ENCODE assay signal across 1 cellular context in the genomic region with DNA sequence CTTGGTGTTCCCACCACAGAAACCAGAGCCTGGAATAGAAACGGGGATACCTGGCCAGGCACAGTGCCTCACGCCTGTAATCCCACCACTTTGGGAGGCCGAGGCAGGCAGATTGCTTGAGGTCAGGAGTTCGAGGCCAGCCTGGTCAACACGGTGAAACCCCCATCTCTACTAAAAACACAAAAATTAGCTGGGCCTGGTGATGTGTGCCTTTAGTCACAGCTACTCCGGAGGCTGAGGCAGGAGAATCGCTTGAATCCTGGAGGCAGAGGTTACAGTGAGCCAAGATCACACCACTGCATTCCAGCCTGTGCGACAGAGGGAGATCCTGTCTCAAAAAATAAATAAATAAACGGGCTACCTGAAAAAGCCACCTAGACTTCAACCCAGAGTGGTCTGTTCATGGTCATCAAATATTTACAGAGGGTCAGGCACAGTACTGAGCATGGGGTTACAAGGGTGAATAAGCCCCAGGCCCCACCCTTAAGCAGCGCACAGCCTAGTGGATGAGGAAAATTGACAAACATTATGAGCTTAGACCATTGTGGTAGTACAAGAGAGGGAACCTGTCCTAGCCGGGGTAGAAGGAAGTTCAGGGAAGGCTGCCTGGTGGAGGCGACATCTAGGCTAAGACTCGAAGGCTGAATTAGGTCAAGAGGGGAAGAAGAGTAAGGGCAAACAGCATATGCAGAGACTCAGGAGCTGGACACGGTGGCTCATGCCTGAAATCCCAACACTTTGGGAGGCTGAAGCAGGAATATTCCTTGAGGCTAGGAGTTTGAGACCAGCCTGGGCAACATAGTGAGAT.
TF ChIP-seq lines count a peak whose summit lies in the region.

No MANE protein-coding gene starts in this region.

TF ChIP-seq in HepG2, 621 proteins besides CTCF, POLR2A, EP300 and RAD21 (continued from another document and continues in another):
- TF ChIP-seq, protein P1, sequence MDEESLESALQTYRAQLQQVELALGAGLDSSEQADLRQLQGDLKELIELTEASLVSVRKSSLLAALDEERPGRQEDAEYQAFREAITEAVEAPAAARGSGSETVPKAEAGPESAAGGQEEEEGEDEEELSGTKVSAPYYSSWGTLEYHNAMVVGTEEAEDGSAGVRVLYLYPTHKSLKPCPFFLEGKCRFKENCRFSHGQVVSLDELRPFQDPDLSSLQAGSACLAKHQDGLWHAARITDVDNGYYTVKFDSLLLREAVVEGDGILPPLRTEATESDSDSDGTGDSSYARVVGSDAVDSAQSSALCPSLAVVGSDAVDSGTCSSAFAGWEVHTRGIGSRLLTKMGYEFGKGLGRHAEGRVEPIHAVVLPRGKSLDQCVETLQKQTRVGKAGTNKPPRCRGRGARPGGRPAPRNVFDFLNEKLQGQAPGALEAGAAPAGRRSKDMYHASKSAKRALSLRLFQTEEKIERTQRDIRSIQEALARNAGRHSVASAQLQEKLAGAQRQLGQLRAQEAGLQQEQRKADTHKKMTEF (CRISPR knock-in tag; IDR thresholded peaks at IDR 0.05) = peak; percentile 97
- TF ChIP-seq NBN (conservative IDR thresholded peaks at IDR 0.05) (no peak), ZNF7 (CRISPR knock-in tag; IDR thresholded peaks at IDR 0.05) (peak; percentile 91), KAT8 (CRISPR knock-in tag; IDR thresholded peaks at IDR 0.05) (peak; percentile 88), ZNF326 (CRISPR knock-in tag; IDR thresholded peaks at IDR 0.05; ENCODE audit: borderline replicate concordance) (no peak), SRSF1 (optimal IDR thresholded peaks at IDR 0.05; ENCODE audit: low read depth, low read length) (no peak), EHMT2 (IDR thresholded peaks at IDR 0.05; ENCODE audit: borderline replicate concordance, low read depth, low read length) (no peak; the same call in 1 of the 2 replicates), ZFP36L1 (CRISPR knock-in tag; IDR thresholded peaks at IDR 0.05) (peak; percentile 74; the same call in 1 of the 2 replicates), ZKSCAN8 (CRISPR knock-in tag; IDR thresholded peaks at IDR 0.05; ENCODE audit: borderline replicate concordance) (peak; percentile 90), MYC (CRISPR knock-in tag; IDR thresholded peaks at IDR 0.05; ENCODE audit: borderline replicate concordance) (peak; percentile 54), SAFB2 (CRISPR knock-in tag; IDR thresholded peaks at IDR 0.05; ENCODE audit: borderline replicate concordance, low read depth) (peak; percentile 66; the same call in 1 of the 2 replicates), HHEX (CRISPR knock-in tag; IDR thresholded peaks at IDR 0.05) (0 out of 2 replicates have a peak, but pooled peaks have one; percentile 11), ZBTB42 (CRISPR knock-in tag; IDR thresholded peaks at IDR 0.05) (0 out of 2 replicates have a peak, but pooled peaks have one; percentile 59), ZNF672 (CRISPR knock-in tag; IDR thresholded peaks at IDR 0.05) (no peak), TEAD3 (CRISPR knock-in tag; optimal IDR thresholded peaks at IDR 0.05; ENCODE audit: borderline replicate concordance) (peak; percentile 99), CHD4 (IDR thresholded peaks at IDR 0.05; ENCODE audit: borderline replicate concordance, low read length) (peak; percentile 86; the same call in 1 of the 2 replicates)
- TF ChIP-seq, protein P2, sequence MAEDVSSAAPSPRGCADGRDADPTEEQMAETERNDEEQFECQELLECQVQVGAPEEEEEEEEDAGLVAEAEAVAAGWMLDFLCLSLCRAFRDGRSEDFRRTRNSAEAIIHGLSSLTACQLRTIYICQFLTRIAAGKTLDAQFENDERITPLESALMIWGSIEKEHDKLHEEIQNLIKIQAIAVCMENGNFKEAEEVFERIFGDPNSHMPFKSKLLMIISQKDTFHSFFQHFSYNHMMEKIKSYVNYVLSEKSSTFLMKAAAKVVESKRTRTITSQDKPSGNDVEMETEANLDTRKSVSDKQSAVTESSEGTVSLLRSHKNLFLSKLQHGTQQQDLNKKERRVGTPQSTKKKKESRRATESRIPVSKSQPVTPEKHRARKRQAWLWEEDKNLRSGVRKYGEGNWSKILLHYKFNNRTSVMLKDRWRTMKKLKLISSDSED (CRISPR knock-in tag; IDR thresholded peaks at IDR 0.05) = no peak
- TF ChIP-seq, protein P3, sequence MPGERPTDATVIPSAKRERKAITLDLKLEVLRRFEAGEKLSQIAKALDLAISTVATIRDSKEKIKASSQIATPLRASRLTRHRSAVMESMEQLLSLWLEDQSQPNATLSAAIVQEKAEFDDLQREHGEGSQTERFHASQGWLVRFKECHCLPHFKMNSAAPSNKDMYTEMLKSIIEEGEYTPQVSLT (CRISPR knock-in tag; IDR thresholded peaks at IDR 0.05; ENCODE audit: borderline replicate concordance, low read depth) = no peak
- TF ChIP-seq, protein P4, sequence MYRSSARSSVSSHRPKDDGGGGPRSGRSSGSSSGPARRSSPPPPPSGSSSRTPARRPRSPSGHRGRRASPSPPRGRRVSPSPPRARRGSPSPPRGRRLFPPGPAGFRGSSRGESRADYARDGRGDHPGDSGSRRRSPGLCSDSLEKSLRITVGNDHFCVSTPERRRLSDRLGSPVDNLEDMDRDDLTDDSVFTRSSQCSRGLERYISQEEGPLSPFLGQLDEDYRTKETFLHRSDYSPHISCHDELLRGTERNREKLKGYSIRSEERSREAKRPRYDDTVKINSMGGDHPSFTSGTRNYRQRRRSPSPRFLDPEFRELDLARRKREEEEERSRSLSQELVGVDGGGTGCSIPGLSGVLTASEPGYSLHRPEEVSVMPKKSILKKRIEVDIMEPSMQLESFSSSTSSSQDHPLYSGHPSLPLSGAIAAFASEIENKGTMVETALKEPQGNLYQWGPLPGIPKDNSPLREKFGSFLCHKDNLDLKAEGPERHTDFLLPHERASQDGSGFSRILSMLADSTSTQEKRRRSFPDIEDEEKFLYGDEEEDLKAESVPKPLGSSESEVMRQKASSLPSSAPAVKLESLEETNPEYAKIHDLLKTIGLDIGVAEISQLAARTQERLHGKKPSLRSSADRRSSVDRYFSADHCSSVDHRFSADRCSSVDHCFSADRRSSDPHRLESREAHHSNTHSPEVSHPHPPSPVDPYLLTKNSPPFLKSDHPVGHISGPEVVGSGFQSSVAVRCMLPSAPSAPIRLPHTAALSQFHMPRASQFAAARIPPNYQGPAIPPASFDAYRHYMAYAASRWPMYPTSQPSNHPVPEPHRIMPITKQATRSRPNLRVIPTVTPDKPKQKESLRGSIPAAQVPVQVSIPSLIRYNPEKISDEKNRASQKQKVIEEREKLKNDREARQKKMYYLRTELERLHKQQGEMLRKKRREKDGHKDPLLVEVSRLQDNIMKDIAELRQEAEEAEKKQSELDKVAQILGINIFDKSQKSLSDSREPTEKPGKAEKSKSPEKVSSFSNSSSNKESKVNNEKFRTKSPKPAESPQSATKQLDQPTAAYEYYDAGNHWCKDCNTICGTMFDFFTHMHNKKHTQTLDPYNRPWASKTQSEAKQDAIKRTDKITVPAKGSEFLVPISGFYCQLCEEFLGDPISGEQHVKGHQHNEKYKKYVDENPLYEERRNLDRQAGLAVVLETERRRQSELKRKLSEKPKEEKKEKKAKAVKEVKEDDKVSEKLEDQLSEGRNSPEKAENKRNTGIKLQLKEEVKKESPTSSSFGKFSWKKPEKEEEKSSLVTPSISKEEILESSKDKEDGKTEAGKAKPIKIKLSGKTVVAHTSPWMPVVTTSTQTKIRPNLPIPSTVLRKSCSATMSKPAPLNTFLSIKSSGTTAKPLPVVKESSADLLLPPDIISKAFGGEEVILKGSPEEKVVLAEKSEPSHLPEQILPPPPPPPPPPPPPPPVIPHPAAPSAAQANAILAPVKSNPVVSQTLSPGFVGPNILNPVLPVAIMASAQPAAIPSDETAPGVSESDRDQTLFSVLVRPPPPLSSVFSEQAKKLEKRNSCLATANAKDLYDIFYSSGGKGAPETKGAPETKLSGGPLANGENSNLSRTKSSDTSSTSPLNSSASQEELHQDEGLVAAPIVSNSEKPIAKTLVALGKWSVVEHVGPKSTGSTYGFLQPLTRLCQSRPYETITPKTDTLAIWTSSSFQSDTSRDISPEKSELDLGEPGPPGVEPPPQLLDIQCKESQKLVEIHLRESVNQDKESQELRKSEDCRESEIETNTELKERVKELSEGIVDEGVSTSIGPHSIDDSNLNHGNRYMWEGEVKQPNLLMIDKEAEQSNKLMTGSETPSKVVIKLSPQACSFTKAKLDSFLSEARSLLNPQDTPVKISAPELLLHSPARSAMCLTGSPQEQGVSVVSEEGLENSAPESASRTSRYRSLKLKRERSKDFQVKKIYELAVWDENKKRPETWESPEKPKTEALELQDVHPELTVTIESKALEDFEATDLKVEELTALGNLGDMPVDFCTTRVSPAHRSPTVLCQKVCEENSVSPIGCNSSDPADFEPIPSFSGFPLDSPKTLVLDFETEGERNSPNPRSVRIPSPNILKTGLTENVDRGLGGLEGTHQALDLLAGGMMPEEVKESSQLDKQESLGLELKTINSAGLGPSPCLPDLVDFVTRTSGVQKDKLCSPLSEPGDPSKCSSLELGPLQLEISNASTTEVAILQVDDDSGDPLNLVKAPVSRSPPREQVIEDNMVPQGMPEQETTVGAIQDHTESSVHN (CRISPR knock-in tag; IDR thresholded peaks at IDR 0.05) = peak; percentile 14; the same call in 1 of the 2 replicates
- TF ChIP-seq, protein P5, sequence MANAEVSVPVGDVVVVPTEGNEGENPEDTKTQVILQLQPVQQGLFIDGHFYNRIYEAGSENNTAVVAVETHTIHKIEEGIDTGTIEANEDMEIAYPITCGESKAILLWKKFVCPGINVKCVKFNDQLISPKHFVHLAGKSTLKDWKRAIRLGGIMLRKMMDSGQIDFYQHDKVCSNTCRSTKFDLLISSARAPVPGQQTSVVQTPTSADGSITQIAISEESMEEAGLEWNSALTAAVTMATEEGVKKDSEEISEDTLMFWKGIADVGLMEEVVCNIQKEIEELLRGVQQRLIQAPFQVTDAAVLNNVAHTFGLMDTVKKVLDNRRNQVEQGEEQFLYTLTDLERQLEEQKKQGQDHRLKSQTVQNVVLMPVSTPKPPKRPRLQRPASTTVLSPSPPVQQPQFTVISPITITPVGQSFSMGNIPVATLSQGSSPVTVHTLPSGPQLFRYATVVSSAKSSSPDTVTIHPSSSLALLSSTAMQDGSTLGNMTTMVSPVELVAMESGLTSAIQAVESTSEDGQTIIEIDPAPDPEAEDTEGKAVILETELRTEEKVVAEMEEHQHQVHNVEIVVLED (CRISPR knock-in tag; IDR thresholded peaks at IDR 0.05; ENCODE audit: borderline replicate concordance) = peak; percentile 56
- TF ChIP-seq, protein P6, sequence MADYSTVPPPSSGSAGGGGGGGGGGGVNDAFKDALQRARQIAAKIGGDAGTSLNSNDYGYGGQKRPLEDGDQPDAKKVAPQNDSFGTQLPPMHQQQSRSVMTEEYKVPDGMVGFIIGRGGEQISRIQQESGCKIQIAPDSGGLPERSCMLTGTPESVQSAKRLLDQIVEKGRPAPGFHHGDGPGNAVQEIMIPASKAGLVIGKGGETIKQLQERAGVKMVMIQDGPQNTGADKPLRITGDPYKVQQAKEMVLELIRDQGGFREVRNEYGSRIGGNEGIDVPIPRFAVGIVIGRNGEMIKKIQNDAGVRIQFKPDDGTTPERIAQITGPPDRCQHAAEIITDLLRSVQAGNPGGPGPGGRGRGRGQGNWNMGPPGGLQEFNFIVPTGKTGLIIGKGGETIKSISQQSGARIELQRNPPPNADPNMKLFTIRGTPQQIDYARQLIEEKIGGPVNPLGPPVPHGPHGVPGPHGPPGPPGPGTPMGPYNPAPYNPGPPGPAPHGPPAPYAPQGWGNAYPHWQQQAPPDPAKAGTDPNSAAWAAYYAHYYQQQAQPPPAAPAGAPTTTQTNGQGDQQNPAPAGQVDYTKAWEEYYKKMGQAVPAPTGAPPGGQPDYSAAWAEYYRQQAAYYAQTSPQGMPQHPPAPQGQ (CRISPR knock-in tag; IDR thresholded peaks at IDR 0.05; ENCODE audit: borderline replicate concordance) = no peak; the same call in 1 of the 2 replicates
- TF ChIP-seq, protein P7, sequence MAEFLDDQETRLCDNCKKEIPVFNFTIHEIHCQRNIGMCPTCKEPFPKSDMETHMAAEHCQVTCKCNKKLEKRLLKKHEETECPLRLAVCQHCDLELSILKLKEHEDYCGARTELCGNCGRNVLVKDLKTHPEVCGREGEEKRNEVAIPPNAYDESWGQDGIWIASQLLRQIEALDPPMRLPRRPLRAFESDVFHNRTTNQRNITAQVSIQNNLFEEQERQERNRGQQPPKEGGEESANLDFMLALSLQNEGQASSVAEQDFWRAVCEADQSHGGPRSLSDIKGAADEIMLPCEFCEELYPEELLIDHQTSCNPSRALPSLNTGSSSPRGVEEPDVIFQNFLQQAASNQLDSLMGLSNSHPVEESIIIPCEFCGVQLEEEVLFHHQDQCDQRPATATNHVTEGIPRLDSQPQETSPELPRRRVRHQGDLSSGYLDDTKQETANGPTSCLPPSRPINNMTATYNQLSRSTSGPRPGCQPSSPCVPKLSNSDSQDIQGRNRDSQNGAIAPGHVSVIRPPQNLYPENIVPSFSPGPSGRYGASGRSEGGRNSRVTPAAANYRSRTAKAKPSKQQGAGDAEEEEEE (CRISPR knock-in tag; IDR thresholded peaks at IDR 0.05; ENCODE audit: borderline replicate concordance) = no peak; the same call in 1 of the 2 replicates
- TF ChIP-seq, protein P8, sequence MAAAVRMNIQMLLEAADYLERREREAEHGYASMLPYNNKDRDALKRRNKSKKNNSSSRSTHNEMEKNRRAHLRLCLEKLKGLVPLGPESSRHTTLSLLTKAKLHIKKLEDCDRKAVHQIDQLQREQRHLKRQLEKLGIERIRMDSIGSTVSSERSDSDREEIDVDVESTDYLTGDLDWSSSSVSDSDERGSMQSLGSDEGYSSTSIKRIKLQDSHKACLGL (CRISPR knock-in tag; IDR thresholded peaks at IDR 0.05) = no peak
- TF ChIP-seq, protein P9, sequence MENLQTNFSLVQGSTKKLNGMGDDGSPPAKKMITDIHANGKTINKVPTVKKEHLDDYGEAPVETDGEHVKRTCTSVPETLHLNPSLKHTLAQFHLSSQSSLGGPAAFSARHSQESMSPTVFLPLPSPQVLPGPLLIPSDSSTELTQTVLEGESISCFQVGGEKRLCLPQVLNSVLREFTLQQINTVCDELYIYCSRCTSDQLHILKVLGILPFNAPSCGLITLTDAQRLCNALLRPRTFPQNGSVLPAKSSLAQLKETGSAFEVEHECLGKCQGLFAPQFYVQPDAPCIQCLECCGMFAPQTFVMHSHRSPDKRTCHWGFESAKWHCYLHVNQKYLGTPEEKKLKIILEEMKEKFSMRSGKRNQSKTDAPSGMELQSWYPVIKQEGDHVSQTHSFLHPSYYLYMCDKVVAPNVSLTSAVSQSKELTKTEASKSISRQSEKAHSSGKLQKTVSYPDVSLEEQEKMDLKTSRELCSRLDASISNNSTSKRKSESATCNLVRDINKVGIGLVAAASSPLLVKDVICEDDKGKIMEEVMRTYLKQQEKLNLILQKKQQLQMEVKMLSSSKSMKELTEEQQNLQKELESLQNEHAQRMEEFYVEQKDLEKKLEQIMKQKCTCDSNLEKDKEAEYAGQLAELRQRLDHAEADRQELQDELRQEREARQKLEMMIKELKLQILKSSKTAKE (CRISPR knock-in tag; IDR thresholded peaks at IDR 0.05; ENCODE audit: borderline replicate concordance) = peak; percentile 96
- TF ChIP-seq, protein P10, sequence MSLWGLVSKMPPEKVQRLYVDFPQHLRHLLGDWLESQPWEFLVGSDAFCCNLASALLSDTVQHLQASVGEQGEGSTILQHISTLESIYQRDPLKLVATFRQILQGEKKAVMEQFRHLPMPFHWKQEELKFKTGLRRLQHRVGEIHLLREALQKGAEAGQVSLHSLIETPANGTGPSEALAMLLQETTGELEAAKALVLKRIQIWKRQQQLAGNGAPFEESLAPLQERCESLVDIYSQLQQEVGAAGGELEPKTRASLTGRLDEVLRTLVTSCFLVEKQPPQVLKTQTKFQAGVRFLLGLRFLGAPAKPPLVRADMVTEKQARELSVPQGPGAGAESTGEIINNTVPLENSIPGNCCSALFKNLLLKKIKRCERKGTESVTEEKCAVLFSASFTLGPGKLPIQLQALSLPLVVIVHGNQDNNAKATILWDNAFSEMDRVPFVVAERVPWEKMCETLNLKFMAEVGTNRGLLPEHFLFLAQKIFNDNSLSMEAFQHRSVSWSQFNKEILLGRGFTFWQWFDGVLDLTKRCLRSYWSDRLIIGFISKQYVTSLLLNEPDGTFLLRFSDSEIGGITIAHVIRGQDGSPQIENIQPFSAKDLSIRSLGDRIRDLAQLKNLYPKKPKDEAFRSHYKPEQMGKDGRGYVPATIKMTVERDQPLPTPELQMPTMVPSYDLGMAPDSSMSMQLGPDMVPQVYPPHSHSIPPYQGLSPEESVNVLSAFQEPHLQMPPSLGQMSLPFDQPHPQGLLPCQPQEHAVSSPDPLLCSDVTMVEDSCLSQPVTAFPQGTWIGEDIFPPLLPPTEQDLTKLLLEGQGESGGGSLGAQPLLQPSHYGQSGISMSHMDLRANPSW (CRISPR knock-in tag; IDR thresholded peaks at IDR 0.05; ENCODE audit: borderline replicate concordance) = peak; percentile 90
